ENCODE assay signal across 18 cellular contexts in genomic region chr19:41758846-41759245, GRCh38. TPM values are rescaled to one million over a fixed set of nuclear protein-coding genes. Genes with fewer than 3 reads are reported as not detected.
DNase-seq lines count a peak whose midpoint lies in the region; ATAC-seq and TF ChIP-seq lines count a peak whose summit lies in the region.
"Had no signal": no experiment of that assay in that cellular context is flagged by ENCODE, and none has a peak within 500 bp of the region (broad histone marks: within the 10 kb centered on the region; RNA-seq: fewer than 3 reads in every experiment).

No MANE protein-coding gene starts in this region.

- H2BK5ac ChIP-seq in IMR-90 (ENCODE audit: low read depth, low read length, poor library complexity, severe bottlenecking): no peak overlapping the region

- no peaks in the 10 kb centered on the region for H3K36me3 Mint-ChIP-seq in nephron progenitor cell (ENCODE audit: low read depth)

- H3K4me3 ChIP-seq in IMR-90 (ENCODE audit: insufficient read depth, low read depth, low read length): no peak overlapping the region
- H3K4me3 ChIP-seq in neutrophil (ENCODE audit: low read depth in 1 of 2, low read length in 1 of 2): peak overlapping the region; percentile 6 to 16
- no peak overlapping the region for H3K4me3 ChIP-seq in right cardiac atrium (ENCODE audit: low read length)
- H3K4me3 ChIP-seq: GM23338 had no signal

- 60% methylated on average over 6 of the region's 9 CpGs; no CpG with 5 or more reads in 1 of the 2 experiments for WGBS in IMR-90 (ENCODE audit: extremely low coverage in 2 of 2, insufficient read length in 1 of 2), 2 experiments
- WGBS in right cardiac atrium: 74% methylated on average over 9 of the region's 9 CpGs

- no peak overlapping the region for H3K4ac ChIP-seq in IMR-90 (ENCODE audit: low read depth, low read length)

- H3K79me1 ChIP-seq in IMR-90 (ENCODE audit: low read depth in 1 of 2, low read length in 2 of 2): no peaks in the 10 kb centered on the region

- H3K27me3 ChIP-seq in IMR-90 (ENCODE audit: control insufficient read depth, insufficient read depth, low read length) (no peaks in the 10 kb centered on the region), neutrophil (no peaks in the 10 kb centered on the region), right cardiac atrium (ENCODE audit: control insufficient read depth, insufficient read depth) (peaks cover 2% of the 10 kb centered on the region)

- H3K14ac ChIP-seq in IMR-90 (replicated peaks; ENCODE audit: low read depth, low read length): no peak overlapping the region

- H4K91ac ChIP-seq in IMR-90 (ENCODE audit: insufficient read depth, low read depth, low read length): no peak overlapping the region

- H2BK15ac ChIP-seq in IMR-90 (ENCODE audit: low read depth, low read length): no peak overlapping the region

- no peak overlapping the region for H2BK120ac ChIP-seq in IMR-90 (ENCODE audit: low read depth, low read length)

- TF ChIP-seq CTCF in IMR-90 (conservative IDR thresholded peaks at IDR 0.05; ENCODE audit: low read depth, low read length) (no peak), neutrophil (IDR thresholded peaks at IDR 0.05) (no peak), nephron progenitor cell (IDR thresholded peaks at IDR 0.05) (no peak)

- no peak overlapping the region for H3K9ac ChIP-seq in IMR-90 (ENCODE audit: low read depth, low read length)

- H2AK9ac ChIP-seq in IMR-90 (replicated peaks; ENCODE audit: low read depth, low read length, poor library complexity): no peak overlapping the region

- H3K4me1 ChIP-seq in IMR-90 (ENCODE audit: control insufficient read depth, insufficient read depth, low read length): no peaks in the 10 kb centered on the region
- H3K4me1 ChIP-seq in neutrophil (ENCODE audit: control insufficient read depth in 1 of 2, insufficient read depth in 1 of 2, low read depth in 1 of 2, low read length in 1 of 2): peaks cover 96 to 99% of the 10 kb centered on the region in 2 experiments
- H3K4me1 ChIP-seq in right cardiac atrium (ENCODE audit: control insufficient read depth, insufficient read depth, low read length): no peaks in the 10 kb centered on the region

- no peak for TF ChIP-seq POLR2A in IMR-90 (IDR thresholded peaks at IDR 0.05; ENCODE audit: low read depth, low read length)

- ATAC-seq in IMR-90 (ENCODE audit: low read depth) (no peak), right cardiac atrium (no peak)
- ATAC-seq: GM23338, SK-N-SH treated with all-trans-retinoic acid at 6 μM for 48 hours had no signal

- CTCF ChIA-PET in IMR-90 (lab: Yijun Ruan, JAX): interaction anchor here (0.5 kb wide), 1 partner anchor 67 kb away, joined by 5 read pairs; no protein-coding TSS in a partner anchor

- no peak for TF ChIP-seq RAD21 in IMR-90 (IDR thresholded peaks at IDR 0.05; ENCODE audit: low read length)

- H3K56ac ChIP-seq in IMR-90 (ENCODE audit: extremely low read depth, insufficient read depth, low read length): no peak overlapping the region

- H3K4me1 Mint-ChIP-seq in nephron progenitor cell: no peaks in the 10 kb centered on the region

- no peak overlapping the region for H3K27ac Mint-ChIP-seq in nephron progenitor cell
- H3K27ac Mint-ChIP-seq: CD4-positive, alpha-beta T cell; GM23338 had no signal

- no peaks in the 10 kb centered on the region for H4K20me1 ChIP-seq in IMR-90 (ENCODE audit: insufficient read depth, low read length)

- peaks cover 16% of the 10 kb centered on the region for H3K27me3 Mint-ChIP-seq in nephron progenitor cell (ENCODE audit: low read depth, poor library complexity)

- no peak overlapping the region for H3K18ac ChIP-seq in IMR-90 (ENCODE audit: low read depth, low read length)

- no peaks in the 10 kb centered on the region for H3K9me1 ChIP-seq in IMR-90 (ENCODE audit: insufficient read depth, low read length)

- H3K23ac ChIP-seq in IMR-90 (ENCODE audit: low read depth, low read length): no peak overlapping the region

- POLR2A ChIA-PET in IMR-90 (lab: Charles Lee; ENCODE audit: unreplicated experiment): no interaction called here

- DNase-seq in EH (ENCODE audit: low read depth) (peak; percentile 2), IMR-90 (no peak), epithelial cell of prostate (ENCODE audit: low read depth, low spot score) (no peak), nephron progenitor cell (no peak), AG08395 (ENCODE audit: low spot score) (no peak), right cardiac atrium (no peak)
- DNase-seq: CD4-positive, alpha-beta T cell; MM.1S; NCI-H1092 treated with DMSO at 0.1 percent for 48 hours; NCI-H1694; NCI-H2107; NCI-H2227 treated with DMSO at 0.1 percent for 48 hours; NCI-H524; SHP77 treated with DMSO at 0.1 percent for 48 hours had no signal

- no peaks in the 10 kb centered on the region for H3K9me3 ChIP-seq in IMR-90 (ENCODE audit: control insufficient read depth, insufficient read depth, low read length)
- no peaks in the 10 kb centered on the region for H3K9me3 ChIP-seq in neutrophil
- H3K9me3 ChIP-seq in right cardiac atrium (ENCODE audit: control insufficient read depth, low read length): no peaks in the 10 kb centered on the region

- H2AK5ac ChIP-seq in IMR-90 (ENCODE audit: low read depth, low read length): no peak overlapping the region

- intact Hi-C loops in IMR-90 (cut with micrococcal nuclease) (no loop called here), right cardiac atrium (cut with DNase I) (no loop called here)

- no peak overlapping the region for H3K4me2 ChIP-seq in IMR-90 (ENCODE audit: low read depth, low read length)
- H3K4me2 ChIP-seq: GM23338 had no signal

- in situ Hi-C loops in IMR-90 (cut with MboI; ENCODE audit: low sequenced_read_pairs): no loop called here

- H3K9me3 Mint-ChIP-seq in nephron progenitor cell: peaks cover 75% of the 10 kb centered on the region
- H3K9me3 Mint-ChIP-seq: CD4-positive, alpha-beta T cell; GM23338 had no signal

- no peak overlapping the region for H2AFZ ChIP-seq in IMR-90 (replicated peaks; ENCODE audit: low read length, poor library complexity)
- H2AFZ ChIP-seq: GM23338 had no signal

- H3K27ac ChIP-seq in IMR-90 (ENCODE audit: insufficient read depth, low read length) (no peak overlapping the region), epithelial cell of prostate (peak overlapping the region; percentile 27), neutrophil (peak overlapping the region; percentile 84), right cardiac atrium (ENCODE audit: low read length) (no peak overlapping the region)

- no peak overlapping the region for H2BK20ac ChIP-seq in IMR-90 (ENCODE audit: low read depth, low read length)

- dilution Hi-C loops in IMR-90 (cut with HindIII; ENCODE audit: low sequenced_read_pairs, unreplicated experiment): no loop called here

- H4K8ac ChIP-seq in IMR-90 (ENCODE audit: low read depth in 2 of 2, low read length in 2 of 2): no peak overlapping the region

- no peak overlapping the region for H3K4me3 Mint-ChIP-seq in nephron progenitor cell
- H3K4me3 Mint-ChIP-seq: CD4-positive, alpha-beta T cell; GM23338 had no signal

- H3K36me3 ChIP-seq in IMR-90 (ENCODE audit: control insufficient read depth, insufficient read depth, low read length) (no peaks in the 10 kb centered on the region), neutrophil (no peaks in the 10 kb centered on the region)

- H4K5ac ChIP-seq in IMR-90 (ENCODE audit: low read depth, low read length): no peak overlapping the region

- no TSS peak for BruUV-seq in IMR-90 (replicated peaks; lab: Mats Ljungman, UMichigan)

TF ChIP-seq in IMR-90, 13 proteins besides CTCF, POLR2A, EP300 and RAD21:
- no peak for TF ChIP-seq SMC3 (IDR thresholded peaks at IDR 0.05; ENCODE audit: low read depth, low read length)
- TF ChIP-seq MAFK (IDR thresholded peaks at IDR 0.05; ENCODE audit: low read depth, low read length): no peak
- TF ChIP-seq USF2 (IDR thresholded peaks at IDR 0.05; ENCODE audit: low read depth, low read length): 0 out of 2 replicates have a peak, but pooled peaks have one; percentile 20
- TF ChIP-seq, protein P1, sequence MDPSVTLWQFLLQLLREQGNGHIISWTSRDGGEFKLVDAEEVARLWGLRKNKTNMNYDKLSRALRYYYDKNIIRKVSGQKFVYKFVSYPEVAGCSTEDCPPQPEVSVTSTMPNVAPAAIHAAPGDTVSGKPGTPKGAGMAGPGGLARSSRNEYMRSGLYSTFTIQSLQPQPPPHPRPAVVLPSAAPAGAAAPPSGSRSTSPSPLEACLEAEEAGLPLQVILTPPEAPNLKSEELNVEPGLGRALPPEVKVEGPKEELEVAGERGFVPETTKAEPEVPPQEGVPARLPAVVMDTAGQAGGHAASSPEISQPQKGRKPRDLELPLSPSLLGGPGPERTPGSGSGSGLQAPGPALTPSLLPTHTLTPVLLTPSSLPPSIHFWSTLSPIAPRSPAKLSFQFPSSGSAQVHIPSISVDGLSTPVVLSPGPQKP (IDR thresholded peaks at IDR 0.05; ENCODE audit: borderline replicate concordance, low read depth, low read length): no peak
- no peak for TF ChIP-seq BHLHE40 (IDR thresholded peaks at IDR 0.05; ENCODE audit: low read depth, low read length)

RNA-seq across cellular contexts. Expression of gene CEACAM6, which starts 3.5 kb away (rescaled TPM):
- total RNA-seq in IMR-90 (2012; rRNA removed): not detected in 2 replicates
- polyA plus RNA-seq in IMR-90 (2012; rRNA removed): not detected in 2 replicates
- polyA plus RNA-seq in IMR-90 (2012; cell fraction: cytosol; rRNA removed): not detected in 2 replicates
- polyA plus RNA-seq in IMR-90 (2012; cell fraction: nucleus; rRNA removed; ENCODE audit: low replicate concordance): not detected in 2 replicates
- total RNA-seq in right cardiac atrium: under 1 TPM in 1 of 4 donors, not detected in 3; 0.36 TPM
- polyA plus RNA-seq in right cardiac atrium: not detected
- total RNA-seq: CD4-positive, alpha-beta T cell; GM23338; RPMI7951 had no signal
- polyA plus RNA-seq: GM23338 had no signal

RNA-seq across cellular contexts. Expression of gene CEACAM3, which starts 37.5 kb away (rescaled TPM):
- total RNA-seq in IMR-90 (2012; rRNA removed) (not detected in 2 replicates), right cardiac atrium (under 1 TPM in 2 of 4 donors, not detected in 2; 0.29 to 0.59 TPM)
- polyA plus RNA-seq in IMR-90 (2012; rRNA removed) (not detected in 2 replicates), right cardiac atrium (0.07 TPM)
- polyA plus RNA-seq in IMR-90 (2012; cell fraction: cytosol; rRNA removed): not detected in 2 replicates
- polyA plus RNA-seq in IMR-90 (2012; cell fraction: nucleus; rRNA removed; ENCODE audit: low replicate concordance): not detected in 2 replicates
- total RNA-seq: CD4-positive, alpha-beta T cell; GM23338; RPMI7951 had no signal
- polyA plus RNA-seq: GM23338 had no signal

RNA-seq across cellular contexts. Expression of gene CEACAM5, which starts 50.4 kb away (rescaled TPM):
- total RNA-seq in IMR-90 (2012; rRNA removed): not detected in 2 replicates
- polyA plus RNA-seq in IMR-90 (2012; rRNA removed): not detected in 2 replicates
- not detected in 2 replicates for polyA plus RNA-seq in IMR-90 (2012; cell fraction: cytosol; rRNA removed)
- not detected in 2 replicates for polyA plus RNA-seq in IMR-90 (2012; cell fraction: nucleus; rRNA removed; ENCODE audit: low replicate concordance)
- not detected for total RNA-seq in right cardiac atrium
- polyA plus RNA-seq in right cardiac atrium: 0.07 TPM
- total RNA-seq: CD4-positive, alpha-beta T cell; GM23338; RPMI7951 had no signal
- polyA plus RNA-seq: GM23338 had no signal

Comparison
In these comparisons a context has a peak if more than half of its experiments do, and no peak if none do; other contexts are left out.
1. H3K27ac ChIP-seq: peak in epithelial cell of prostate (single experiment) and neutrophil (single experiment); none in IMR-90 (single experiment) and right cardiac atrium (single experiment).
2. H3K4me3 ChIP-seq: peak in neutrophil (2 of 2); none in IMR-90 (single experiment) and right cardiac atrium (single experiment).